In the genomic region with DNA sequence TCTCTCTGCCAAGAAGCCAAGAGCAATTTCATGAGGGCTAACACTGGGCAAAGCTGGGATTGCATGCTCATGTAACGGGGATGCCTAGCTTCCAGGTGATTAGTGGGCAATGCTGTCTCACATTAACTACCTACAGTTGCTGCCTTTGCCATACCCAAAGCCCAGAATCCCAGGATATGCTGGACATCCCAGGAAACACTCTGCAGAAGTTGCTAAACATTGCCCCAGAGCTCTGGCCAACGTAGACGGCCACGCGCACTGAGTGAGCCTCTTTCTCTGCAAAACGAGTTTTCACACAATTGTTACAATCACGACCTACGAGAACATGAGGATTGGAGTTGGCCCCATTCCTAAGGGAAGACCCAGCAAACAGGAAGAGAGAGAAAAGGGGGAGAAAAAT, we compare ENCODE assay signal across 18 cellular contexts.
DNase-seq lines count a peak whose midpoint lies in the region; ATAC-seq, FAIRE-seq and TF ChIP-seq lines count a peak whose summit lies in the region.
"Had no signal": no experiment of that assay in that cellular context is flagged by ENCODE, and none has a peak within 500 bp of the region (broad histone marks: within the 10 kb centered on the region; RNA-seq: fewer than 3 reads in every experiment).

No MANE protein-coding gene starts in this region.

- H3K27me3 Mint-ChIP-seq in glutamatergic neuron (ENCODE audit: unreplicated experiment): peaks cover 4% of the 10 kb centered on the region
- H3K27me3 Mint-ChIP-seq in neural progenitor cell (ENCODE audit: insufficient read depth, low read depth): peaks cover 70% of the 10 kb centered on the region

- peak overlapping the region; percentile 40 for H3K4me2 ChIP-seq in neural progenitor cell
- H3K4me2 ChIP-seq: BLaER1 treated with 17β-estradiol and CSF1 and Interleukin-3, amounts not matched to agents 10 nM and 100 nM had no signal

- peaks cover 14% of the 10 kb centered on the region for H4K20me1 ChIP-seq in neural progenitor cell (ENCODE audit: low read depth)
- H4K20me1 ChIP-seq: BLaER1 treated with 17β-estradiol and CSF1 and Interleukin-3, amounts not matched to agents 10 nM and 100 nM had no signal

- TF ChIP-seq CTCF in right atrium auricular region (IDR thresholded peaks at IDR 0.05): no peak
- TF ChIP-seq CTCF in glutamatergic neuron (IDR thresholded peaks at IDR 0.05; ENCODE audit: partially characterized antibody, unreplicated experiment): no peak
- no peak for TF ChIP-seq CTCF in neural progenitor cell (IDR thresholded peaks at IDR 0.05)
- TF ChIP-seq CTCF in BE2C (IDR thresholded peaks at IDR 0.05; ENCODE audit: low read depth, low read length): no peak

- H3K9me3 ChIP-seq in right atrium auricular region: no peaks in the 10 kb centered on the region
- no peaks in the 10 kb centered on the region for H3K9me3 ChIP-seq in neural progenitor cell (ENCODE audit: low read depth)
- no peaks in the 10 kb centered on the region for H3K9me3 ChIP-seq in BE2C
- H3K9me3 ChIP-seq: BLaER1 treated with 17β-estradiol and CSF1 and Interleukin-3, amounts not matched to agents 10 nM and 100 nM had no signal

- H3K27ac ChIP-seq in right atrium auricular region (no peak overlapping the region), neural progenitor cell (no peak overlapping the region)
- H3K27ac ChIP-seq: BLaER1 treated with 17β-estradiol and CSF1 and Interleukin-3, amounts not matched to agents 10 nM and 100 nM; GM23248 had no signal

- ATAC-seq in Right ventricle myocardium inferior: no peak
- ATAC-seq: CD8-positive, alpha-beta T cell had no signal

- peaks cover 42% of the 10 kb centered on the region for H3F3A ChIP-seq in neural progenitor cell (ENCODE audit: low read depth)

- H3K4me1 ChIP-seq in right atrium auricular region: no peaks in the 10 kb centered on the region
- peaks cover 44% of the 10 kb centered on the region for H3K4me1 ChIP-seq in neural progenitor cell
- no peaks in the 10 kb centered on the region for H3K4me1 ChIP-seq in BE2C
- H3K4me1 ChIP-seq: BLaER1 treated with 17β-estradiol and CSF1 and Interleukin-3, amounts not matched to agents 10 nM and 100 nM had no signal

- no peak overlapping the region for H3K4me3 ChIP-seq in right atrium auricular region
- no peak overlapping the region for H3K4me3 ChIP-seq in neural progenitor cell
- no peak overlapping the region for H3K4me3 ChIP-seq in BE2C (ENCODE audit: low read depth, low read length)
- H3K4me3 ChIP-seq: BLaER1 treated with 17β-estradiol and CSF1 and Interleukin-3, amounts not matched to agents 10 nM and 100 nM; GM23248 had no signal

- no peak for TF ChIP-seq POLR2A in GM12891 (IDR thresholded peaks at IDR 0.05; ENCODE audit: low read depth, low read length)

- intact Hi-C loops in Right ventricle myocardium inferior (cut with DNase I): no loop called here

- H3K36me3 Mint-ChIP-seq in glutamatergic neuron (ENCODE audit: unreplicated experiment) (peaks cover 5% of the 10 kb centered on the region), neural progenitor cell (no peaks in the 10 kb centered on the region)
- H3K36me3 Mint-ChIP-seq: CD8-positive, alpha-beta T cell had no signal

- H3K79me2 ChIP-seq in neural progenitor cell (ENCODE audit: low read depth): no peaks in the 10 kb centered on the region

- DNase-seq in right atrium auricular region (ENCODE audit: low spot score): peak; percentile 28
- DNase-seq in Right ventricle myocardium inferior (ENCODE audit: missing footprints): no peak
- DNase-seq in glutamatergic neuron: no peak
- DNase-seq in neural progenitor cell (ENCODE audit: low spot score): no peak
- DNase-seq in GM12891 (ENCODE audit: insufficient read length, low spot score): no peak
- DNase-seq in BE2C: no peak
- no peak for DNase-seq in NCI-H2081 treated with DMSO at 0.1 percent for 48 hours (lab: John Stamatoyannopoulos, UW)
- DNase-seq in activated CD4-positive, CD25-positive, alpha-beta regulatory T cell treated with anti-CD3 and anti-CD28 coated beads, Interleukin-2, amount 50 U/mL, for 72 hours: no peak
- DNase-seq: 8988T; Calu3; CD8-positive, alpha-beta T cell; GM23248; HCEC 1CT had no signal

- H3K4me3 Mint-ChIP-seq in glutamatergic neuron (ENCODE audit: unreplicated experiment) (peak overlapping the region; percentile 27), neural progenitor cell (no peak overlapping the region)
- H3K4me3 Mint-ChIP-seq: CD8-positive, alpha-beta T cell had no signal

- H3K9ac ChIP-seq in neural progenitor cell: no peak overlapping the region
- H3K9ac ChIP-seq: BLaER1 treated with 17β-estradiol and CSF1 and Interleukin-3, amounts not matched to agents 10 nM and 100 nM; GM23248 had no signal

- H3K4me1 Mint-ChIP-seq in glutamatergic neuron (ENCODE audit: low read depth, unreplicated experiment) (peaks cover 27% of the 10 kb centered on the region), neural progenitor cell (peaks cover 37% of the 10 kb centered on the region)

- H3K27ac Mint-ChIP-seq in glutamatergic neuron (ENCODE audit: unreplicated experiment) (peak overlapping the region; percentile 67), neural progenitor cell (no peak overlapping the region)
- H3K27ac Mint-ChIP-seq: CD8-positive, alpha-beta T cell had no signal

- FAIRE-seq in GM12891 (lab: Jason Lieb, UNC): no peak
- FAIRE-seq: G401.6, GM12892, GM18507, H54 had no signal

- no peak overlapping the region for H2AFZ ChIP-seq in neural progenitor cell (replicated peaks)
- H2AFZ ChIP-seq: GM23248 had no signal

- H3K27me3 ChIP-seq in right atrium auricular region: no peaks in the 10 kb centered on the region
- H3K27me3 ChIP-seq in neural progenitor cell: peaks cover 42% of the 10 kb centered on the region
- H3K27me3 ChIP-seq in BE2C: no peaks in the 10 kb centered on the region
- H3K27me3 ChIP-seq: BLaER1 treated with 17β-estradiol and CSF1 and Interleukin-3, amounts not matched to agents 10 nM and 100 nM had no signal

- H3K36me3 ChIP-seq in right atrium auricular region: no peaks in the 10 kb centered on the region
- H3K36me3 ChIP-seq in neural progenitor cell: no peaks in the 10 kb centered on the region
- no peaks in the 10 kb centered on the region for H3K36me3 ChIP-seq in BE2C
- H3K36me3 ChIP-seq: BLaER1 treated with 17β-estradiol and CSF1 and Interleukin-3, amounts not matched to agents 10 nM and 100 nM had no signal

- H3K9me3 Mint-ChIP-seq in glutamatergic neuron (ENCODE audit: unreplicated experiment): no peaks in the 10 kb centered on the region
- H3K9me3 Mint-ChIP-seq in neural progenitor cell: peaks cover 2% of the 10 kb centered on the region

TF ChIP-seq in GM12891, 5 proteins besides CTCF, POLR2A, EP300 and RAD21:
- TF ChIP-seq POLR2AphosphoS5 (IDR thresholded peaks at IDR 0.05; ENCODE audit: low read depth, low read length): no peak
- no peak for TF ChIP-seq TAF1 (IDR thresholded peaks at IDR 0.05; ENCODE audit: low read depth, low read length)
- TF ChIP-seq PAX5 (IDR thresholded peaks at IDR 0.05; ENCODE audit: insufficient read depth, low read length, severe bottlenecking): no peak
- TF ChIP-seq POU2F2 (IDR thresholded peaks at IDR 0.05; ENCODE audit: low read depth, low read length): no peak
- TF ChIP-seq SPI1 (IDR thresholded peaks at IDR 0.05; ENCODE audit: low read depth, low read length): no peak
